ENCODE assay signal across 1 cellular context in genomic region chr2:148643998-148644884, GRCh38.
A peak's percentile ranks its signal among the peaks of the same experiment; 100 is the strongest.
TF ChIP-seq lines count a peak whose summit lies in the region.

Gene EPC2 (plus strand): TSS chr2:148644751. CDS start chr2:148645018, 267 bp downstream.

TF ChIP-seq in HepG2, 621 proteins besides CTCF, POLR2A, EP300 and RAD21 (continued from another document and continues in another):
- TF ChIP-seq RBFOX2 (IDR thresholded peaks at IDR 0.05; ENCODE audit: low read depth, low read length) (peak; percentile 89), ZNF660 (CRISPR knock-in tag; IDR thresholded peaks at IDR 0.05; ENCODE audit: borderline replicate concordance, low read depth) (no peak), ZNF615 (CRISPR knock-in tag; IDR thresholded peaks at IDR 0.05; ENCODE audit: borderline replicate concordance) (no peak), ZNF503 (CRISPR knock-in tag; IDR thresholded peaks at IDR 0.05) (no peak; the same call in 1 of the 2 replicates), ZNF329 (CRISPR knock-in tag; IDR thresholded peaks at IDR 0.05; ENCODE audit: low read depth) (no peak), ZNF251 (CRISPR knock-in tag; IDR thresholded peaks at IDR 0.05) (no peak), NRL (CRISPR knock-in tag; IDR thresholded peaks at IDR 0.05; ENCODE audit: borderline replicate concordance) (no peak), ZNF510 (CRISPR knock-in tag; IDR thresholded peaks at IDR 0.05; ENCODE audit: low read depth) (no peak), ZZZ3 (CRISPR knock-in tag; IDR thresholded peaks at IDR 0.05; ENCODE audit: borderline replicate concordance) (no peak), ZNF598 (CRISPR knock-in tag; IDR thresholded peaks at IDR 0.05; ENCODE audit: borderline replicate concordance) (peak; percentile 84; the same call in 1 of the 2 replicates), ZNF574 (CRISPR knock-in tag; IDR thresholded peaks at IDR 0.05) (no peak; the same call in 1 of the 2 replicates), THRA (CRISPR knock-in tag; IDR thresholded peaks at IDR 0.05; ENCODE audit: borderline replicate concordance) (no peak; the same call in none of the 2 replicates), ZNF605 (CRISPR knock-in tag; IDR thresholded peaks at IDR 0.05) (0 out of 2 replicates have a peak, but pooled peaks have one; percentile 76), ZNF451 (CRISPR knock-in tag; IDR thresholded peaks at IDR 0.05) (no peak), ZFX (CRISPR knock-in tag; IDR thresholded peaks at IDR 0.05; ENCODE audit: low read depth) (no peak; the same call in none of the 2 replicates), AFF4 (CRISPR knock-in tag; IDR thresholded peaks at IDR 0.05) (no peak), PRMT3 (CRISPR knock-in tag; IDR thresholded peaks at IDR 0.05; ENCODE audit: borderline replicate concordance, low read depth) (peak; percentile 68; the same call in 1 of the 2 replicates), MATR3 (CRISPR knock-in tag; IDR thresholded peaks at IDR 0.05) (no peak), U2AF2 (IDR thresholded peaks at IDR 0.05; ENCODE audit: low read depth, low read length) (no peak), ZNF704 (CRISPR knock-in tag; IDR thresholded peaks at IDR 0.05; ENCODE audit: borderline replicate concordance) (peak; percentile 90), AHDC1 (CRISPR knock-in tag; IDR thresholded peaks at IDR 0.05; ENCODE audit: borderline replicate concordance) (peak; percentile 37; the same call in 1 of the 2 replicates), ZNF207 (IDR thresholded peaks at IDR 0.05; ENCODE audit: borderline replicate concordance) (no peak), PHF20 (CRISPR knock-in tag; IDR thresholded peaks at IDR 0.05) (no peak; the same call in 1 of the 2 replicates), ZNF260 (CRISPR knock-in tag; IDR thresholded peaks at IDR 0.05; ENCODE audit: borderline replicate concordance, low read depth) (peak; percentile 61; the same call in 1 of the 2 replicates), ZNF12 (CRISPR knock-in tag; IDR thresholded peaks at IDR 0.05) (no peak), ZNF556 (CRISPR knock-in tag; IDR thresholded peaks at IDR 0.05; ENCODE audit: borderline replicate concordance) (peak; percentile 41; the same call in 1 of the 2 replicates), ZNF432 (CRISPR knock-in tag; IDR thresholded peaks at IDR 0.05; ENCODE audit: borderline replicate concordance) (no peak), SIN3A (IDR thresholded peaks at IDR 0.05; ENCODE audit: borderline replicate concordance, low read depth, low read length) (peak; percentile 51; the same call in 1 of the 2 replicates), ZNF362 (CRISPR knock-in tag; IDR thresholded peaks at IDR 0.05; ENCODE audit: borderline replicate concordance) (no peak), ZBTB44 (CRISPR knock-in tag; IDR thresholded peaks at IDR 0.05) (no peak), SNAPC2 (CRISPR knock-in tag; IDR thresholded peaks at IDR 0.05) (no peak; the same call in 1 of the 2 replicates)
